Comparison of ENCODE assay signal across 8 cellular contexts in the genomic region with DNA sequence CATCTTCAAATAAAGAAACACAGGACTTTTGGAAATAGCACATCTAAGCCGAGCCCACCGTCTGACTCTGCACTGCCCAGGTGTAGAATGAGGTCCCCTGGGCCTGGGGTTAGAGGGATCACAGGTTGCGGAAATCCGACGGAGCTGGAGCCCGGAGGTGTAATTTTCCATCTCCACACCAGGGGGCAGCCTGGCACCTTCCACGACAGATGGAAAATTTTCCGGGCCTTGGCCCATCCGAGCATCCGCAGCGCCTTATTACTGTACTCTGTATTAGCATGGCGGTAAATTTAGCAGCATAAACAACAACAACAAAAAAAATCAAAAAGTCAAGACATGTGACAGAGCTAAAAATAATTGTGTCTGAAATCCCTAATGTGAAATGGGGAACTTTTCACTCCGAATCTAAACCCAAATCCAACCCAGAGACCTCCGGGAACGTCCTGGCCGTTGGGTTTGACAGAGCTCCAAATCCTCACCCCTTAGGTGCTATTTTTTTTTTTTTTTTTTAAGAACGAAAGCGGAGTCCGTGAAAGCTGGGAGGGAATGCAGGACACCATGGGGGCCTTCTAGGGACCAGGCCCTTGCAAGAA.
DNase-seq lines count a peak whose midpoint lies in the region; ATAC-seq and TF ChIP-seq lines count a peak whose summit lies in the region.

No MANE protein-coding gene starts in this region.

- no peaks in the 10 kb centered on the region for H3K36me3 Mint-ChIP-seq in activated CD4-positive, alpha-beta T cell treated with anti-CD3 and anti-CD28 coated beads, Interleukin-2, amount 10 ng/mL, durations not matched to agents 24 days and 14 days (ENCODE audit: low read depth)

- peaks cover 10% of the 10 kb centered on the region for H3K27me3 Mint-ChIP-seq in activated CD4-positive, alpha-beta T cell treated with anti-CD3 and anti-CD28 coated beads, Interleukin-2, amount 10 ng/mL, durations not matched to agents 24 days and 14 days

- no peak overlapping the region for H3K27ac ChIP-seq in HCT116 (ENCODE audit: low read depth, low read length)
- no peak overlapping the region for H3K27ac ChIP-seq in coronary artery
- no peak overlapping the region for H3K27ac ChIP-seq in lung (ENCODE audit: low read depth in 1 of 2, low read length in 1 of 2)

- H3K9me3 ChIP-seq in HCT116 (ENCODE audit: control insufficient read depth in 1 of 2, insufficient read depth in 1 of 2, low read depth in 1 of 2, low read length in 2 of 2) (no peaks in the 10 kb centered on the region), lung (ENCODE audit: control insufficient read depth in 2 of 2, insufficient read depth in 1 of 2, low read length in 1 of 2) (no peaks in the 10 kb centered on the region)

- no peaks in the 10 kb centered on the region for H3K27me3 ChIP-seq in HCT116 (ENCODE audit: insufficient read depth, low read length)
- no peaks in the 10 kb centered on the region for H3K27me3 ChIP-seq in lung (ENCODE audit: control insufficient read depth, insufficient read depth)

- BruUV-seq in HCT116 (replicated peaks; lab: Mats Ljungman, UMichigan) = no TSS peak

- peak; percentile 98 for TF ChIP-seq RAD21 in HCT116 (IDR thresholded peaks at IDR 0.05; ENCODE audit: low read depth)

- DNase-seq in DMS153 (lab: John Stamatoyannopoulos, UW) (peak; percentile 46), HCT116 (ENCODE audit: low read depth, low spot score) (peak; percentile 57), NCI-H2227 (lab: John Stamatoyannopoulos, UW; ENCODE audit: unreplicated experiment) (peak; percentile 87), coronary artery (ENCODE audit: low spot score) (no peak), lung (ENCODE audit: low spot score) (peak; percentile 65)
- peak; percentile 87 for DNase-seq in activated CD4-positive, alpha-beta T cell treated with anti-CD3 and anti-CD28 coated beads, Interleukin-2, amount 10 ng/mL, durations not matched to agents 24 days and 14 days
- peak; percentile 25 for DNase-seq in stimulated activated CD8-positive, alpha-beta memory T cell treated with anti-CD3 and anti-CD28 coated beads, Interleukin-12 subunit alpha, Interleukin-12 subunit beta, amount 100 ng/mL, for 24 hours (ENCODE audit: extremely low read depth)

- TF ChIP-seq POLR2A in HCT116 (IDR thresholded peaks at IDR 0.05; ENCODE audit: borderline replicate concordance, extremely low read depth, insufficient read depth, insufficient read length) = no peak

- TF ChIP-seq CTCF in HCT116 (IDR thresholded peaks at IDR 0.05 in 2 of 3, conservative IDR thresholded peaks at IDR 0.05 in 1 of 3; ENCODE audit: borderline replicate concordance in 1 of 3, insufficient read depth in 1 of 3, low read depth in 2 of 3, low read length in 2 of 3) (peak; percentile 84 to 92 (median 84)), coronary artery (IDR thresholded peaks at IDR 0.05) (peak; percentile 72), lung (IDR thresholded peaks at IDR 0.05; ENCODE audit: control extremely low read depth, extremely low read depth) (peak; percentile 65)

- 26 to 32% methylated on average over 19 of the region's 19 CpGs for WGBS in lung, 2 donors

- H3K4me1 Mint-ChIP-seq in activated CD4-positive, alpha-beta T cell treated with anti-CD3 and anti-CD28 coated beads, Interleukin-2, amount 10 ng/mL, durations not matched to agents 24 days and 14 days = peaks cover 8% of the 10 kb centered on the region

- H3K4me1 ChIP-seq in HCT116 (ENCODE audit: control insufficient read depth in 1 of 2, insufficient read depth in 2 of 2, low read length in 2 of 2) = peaks cover 7 to 25% of the 10 kb centered on the region in 2 experiments; a peak in 3 of 4 replicates
- H3K4me1 ChIP-seq in lung (ENCODE audit: control insufficient read depth in 2 of 2, insufficient read depth in 2 of 2, low read length in 2 of 2) = no peaks in the 10 kb centered on the region

- H3K4me3 ChIP-seq in HCT116 (replicated peaks in 1 of 2; ENCODE audit: low read depth in 1 of 2, low read length in 2 of 2) (no peak overlapping the region), coronary artery (no peak overlapping the region), lung (no peak overlapping the region)

- RAD21 ChIA-PET in HCT116 (lab: Charles Lee; ENCODE audit: low non-redundant PET in 1 of 2, low total read pairs in 2 of 2, uncharacterized antibody in 2 of 2, unreplicated experiment in 2 of 2) = interaction anchor here (0.6 to 3.0 kb wide), 3 partner anchors 111 to 160 kb away, joined by 3 to 15 read pairs (median 13); no protein-coding TSS in a partner anchor

- no peaks in the 10 kb centered on the region for H3K9me3 Mint-ChIP-seq in activated CD4-positive, alpha-beta T cell treated with anti-CD3 and anti-CD28 coated beads, Interleukin-2, amount 10 ng/mL, durations not matched to agents 24 days and 14 days

- no peak overlapping the region for H3K4me2 ChIP-seq in HCT116 (ENCODE audit: low read length)

- H3K27ac Mint-ChIP-seq in activated CD4-positive, alpha-beta T cell treated with anti-CD3 and anti-CD28 coated beads, Interleukin-2, amount 10 ng/mL, durations not matched to agents 24 days and 14 days = peak overlapping the region; percentile 41

- intact Hi-C loops in HCT116 (cut with micrococcal nuclease) = loop anchor here (1.0 to 10.0 kb wide), 3 partner anchors 159 to 502 kb away; partner anchors contain the start of genes PEBP1 and SUDS3
- intact Hi-C loops in activated CD4-positive, alpha-beta T cell treated with anti-CD3 and anti-CD28 coated beads, Interleukin-2, amount 10 ng/mL, durations not matched to agents 24 days and 14 days (cut with micrococcal nuclease) = loop anchor here (1.0 to 5.0 kb wide), 4 partner anchors 180 to 501 kb away; partner anchors contain the start of genes PEBP1 and SUDS3

- CTCF ChIA-PET in HCT116 (lab: Charles Lee) = interaction anchor here (0.6 to 3.4 kb wide), 16 partner anchors 9 to 501 kb away, joined by 3 to 62 read pairs (median 4); partner anchors contain the start of gene SUDS3

- no peaks in the 10 kb centered on the region for H3K9me2 ChIP-seq in HCT116 (ENCODE audit: insufficient read depth)

- no peaks in the 10 kb centered on the region for H4K20me1 ChIP-seq in HCT116 (ENCODE audit: insufficient read depth)

- no peak overlapping the region for H2AFZ ChIP-seq in HCT116 (ENCODE audit: low read depth, low read length, poor library complexity, severe bottlenecking)

- H3K9ac ChIP-seq in HCT116 (ENCODE audit: low read length) = no peak overlapping the region

- POLR2A ChIA-PET in HCT116 (lab: Charles Lee) = interaction anchor here (1.4 kb wide), 1 partner anchor 158 kb away, joined by 4 read pairs; no protein-coding TSS in a partner anchor

- peak; percentile 84 for ATAC-seq in HCT116
- ATAC-seq in lung (ENCODE audit: insufficient read depth, low FRiP score) = peak; percentile 83
- no peak for ATAC-seq in GM18517 (IDR thresholded peaks at IDR 0.05; ENCODE audit: unreplicated experiment)

- no peak overlapping the region for H3K4me3 Mint-ChIP-seq in activated CD4-positive, alpha-beta T cell treated with anti-CD3 and anti-CD28 coated beads, Interleukin-2, amount 10 ng/mL, durations not matched to agents 24 days and 14 days

- H3K79me2 ChIP-seq in HCT116 (ENCODE audit: insufficient read depth, low read length) = no peaks in the 10 kb centered on the region

- H3K36me3 ChIP-seq in HCT116 (ENCODE audit: control insufficient read depth in 1 of 2, insufficient read depth in 2 of 2, low read length in 2 of 2) = no peaks in the 10 kb centered on the region
- no peaks in the 10 kb centered on the region for H3K36me3 ChIP-seq in lung (ENCODE audit: control insufficient read depth in 2 of 2, insufficient read depth in 2 of 2, low read length in 2 of 2)

TF ChIP-seq in HCT116, 20 proteins besides CTCF, POLR2A, EP300 and RAD21:
- TF ChIP-seq EGR1 (IDR thresholded peaks at IDR 0.05; ENCODE audit: low read depth) (no peak), JUND (IDR thresholded peaks at IDR 0.05) (no peak), CEBPB (IDR thresholded peaks at IDR 0.05; ENCODE audit: low read depth) (no peak), POLR2AphosphoS5 (IDR thresholded peaks at IDR 0.05; ENCODE audit: low read depth, low read length) (no peak), YY1 (IDR thresholded peaks at IDR 0.05; ENCODE audit: extremely low read depth, insufficient replicate concordance, low read depth, low read length) (no peak), TCF7L2 (IDR thresholded peaks at IDR 0.05; ENCODE audit: borderline replicate concordance, extremely low read depth, insufficient read depth, insufficient read length) (no peak), REST (IDR thresholded peaks at IDR 0.05; ENCODE audit: low read depth) (no peak), SP1 (IDR thresholded peaks at IDR 0.05; ENCODE audit: low read depth) (no peak), ELF1 (IDR thresholded peaks at IDR 0.05; ENCODE audit: borderline replicate concordance, low read depth) (no peak), EZH2phosphoT487 (IDR thresholded peaks at IDR 0.05; ENCODE audit: borderline replicate concordance) (no peak), EZH2 (IDR thresholded peaks at IDR 0.05) (no peak), MAX (IDR thresholded peaks at IDR 0.05) (no peak)
